ENCODE assay signal across 1 cellular context in the genomic region with DNA sequence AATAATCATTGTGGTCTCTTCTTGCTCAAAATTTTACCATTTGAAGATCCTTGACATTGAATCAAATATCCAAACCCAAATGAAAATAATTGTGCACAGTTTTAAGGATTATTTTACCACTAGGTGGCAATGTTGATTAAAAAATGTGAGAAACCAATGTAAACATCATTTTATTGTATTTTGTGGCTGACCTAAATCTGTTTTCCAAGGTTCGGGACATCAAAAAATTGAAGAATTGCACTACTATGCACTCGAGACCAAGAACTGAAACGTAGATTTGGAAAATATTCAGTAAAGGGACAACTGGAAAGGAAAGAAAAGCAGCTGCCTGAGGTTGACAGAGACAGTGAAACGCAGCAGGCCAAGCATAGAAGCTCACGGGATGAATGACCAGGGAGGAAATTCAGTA.
TF ChIP-seq lines count a peak whose summit lies in the region.

No MANE protein-coding gene starts in this region.

TF ChIP-seq in SK-N-SH, 30 proteins besides CTCF, POLR2A, EP300 and RAD21 (continued from another document):
- TF ChIP-seq NFIC (IDR thresholded peaks at IDR 0.05; ENCODE audit: borderline replicate concordance) = no peak
- TF ChIP-seq GABPA (IDR thresholded peaks at IDR 0.05; ENCODE audit: low read depth) = no peak
- no peak for TF ChIP-seq FOSL2 (IDR thresholded peaks at IDR 0.05; ENCODE audit: borderline replicate concordance, low read depth)
- no peak for TF ChIP-seq SIN3A (IDR thresholded peaks at IDR 0.05; ENCODE audit: borderline replicate concordance, low read depth, low read length)
